ENCODE assay signal across 16 cellular contexts in genomic region chr10:59077855-59078254, GRCh38.
"Had no signal": no experiment of that assay in that cellular context is flagged by ENCODE, and none has a peak within 500 bp of the region (broad histone marks: within the 10 kb centered on the region; RNA-seq: fewer than 3 reads in every experiment).

No MANE protein-coding gene starts in this region.

- H3K4me1 ChIP-seq: breast epithelium, colonic mucosa had no signal

- H3K4me3 ChIP-seq: adrenal gland, breast epithelium, colonic mucosa had no signal

- FAIRE-seq: astrocyte had no signal

- H3K27me3 ChIP-seq: adrenal gland, breast epithelium, colonic mucosa had no signal

- DNase-seq: activated CD4-positive, alpha-beta T cell treated with anti-CD3 and anti-CD28 coated beads for 1 hour; activated CD4-positive, alpha-beta T cell treated with anti-CD3 and anti-CD28 coated beads, Interleukin-2, amount 50 U/mL, for 1 hour; activated CD8-positive, alpha-beta T cell treated with anti-CD3 and anti-CD28 coated beads, Interleukin-2, amount 10 ng/mL, durations not matched to agents 7 days and 5 days; activated gamma-delta T cell treated with Interleukin-2 at 50 U/mL for 16 hours; activated T-cell treated with anti-CD3 and anti-CD28 coated beads, Interleukin-2, amount 50 U/mL, for 1 hour; adrenal gland; colonic mucosa; nephron progenitor cell; nucleus accumbens; posterior cingulate gyrus; stimulated activated CD4-positive, alpha-beta T cell treated with anti-CD3 and anti-CD28 coated beads, Interleukin-2, amount 100 ng/mL, for 48 hours; stimulated activated naive CD4-positive, alpha-beta T cell treated with Interleukin-2 at 50 U/mL for 16 hours; T-helper 1 cell had no signal

- H3K9me3 ChIP-seq: adrenal gland, breast epithelium, colonic mucosa had no signal

- H3K36me3 ChIP-seq: adrenal gland, breast epithelium, colonic mucosa had no signal

- H3K27ac ChIP-seq: breast epithelium, colonic mucosa had no signal

- ATAC-seq: activated CD8-positive, alpha-beta T cell treated with anti-CD3 and anti-CD28 coated beads, Interleukin-2, amount 10 ng/mL, durations not matched to agents 7 days and 5 days; activated naive CD4-positive, alpha-beta T cell treated with anti-CD3 and anti-CD28 coated beads, Interleukin-2, amount 50 U/mL, for 72 hours had no signal
